In the genomic region with DNA sequence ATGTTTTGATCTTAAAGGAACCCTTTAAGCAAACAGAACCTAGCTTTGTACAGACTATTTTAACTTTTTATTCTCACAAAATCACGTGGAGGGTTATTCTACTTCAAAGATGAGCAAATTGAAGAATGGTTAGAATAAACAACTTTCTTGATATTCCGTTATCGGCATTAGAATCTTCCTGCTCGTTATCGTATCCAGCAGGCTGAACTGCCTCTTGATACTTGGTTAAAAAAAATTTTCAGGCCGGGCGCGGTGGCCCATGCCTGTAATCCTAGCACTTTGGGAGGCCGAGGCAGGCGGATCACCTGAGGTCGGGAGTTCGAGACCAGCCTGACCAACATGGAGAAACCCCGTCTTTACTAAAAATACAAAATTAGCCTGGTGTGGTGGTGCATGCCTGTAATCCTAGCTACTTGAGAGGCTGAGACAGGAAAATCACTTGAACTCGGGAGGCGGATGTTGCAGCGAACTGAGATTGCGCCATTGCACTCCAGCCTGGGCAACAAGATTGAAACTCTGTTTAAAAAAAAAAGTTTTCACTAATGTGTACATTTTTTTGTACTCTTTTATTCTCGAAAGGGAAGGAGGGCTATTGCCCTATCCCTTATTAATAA, we compare ENCODE assay signal across 1 cellular context.
A peak's percentile ranks its signal among the peaks of the same experiment; 100 is the strongest.
TF ChIP-seq lines count a peak whose summit lies in the region.
"Not testable (repeated sequence)": the region's sequence is repeated elsewhere in the genome, so short reads cannot be mapped to it uniquely, and the experiment has no call there.

No MANE protein-coding gene starts in this region.

TF ChIP-seq in HepG2, 621 proteins besides CTCF, POLR2A, EP300 and RAD21:
- TF ChIP-seq, protein P1, sequence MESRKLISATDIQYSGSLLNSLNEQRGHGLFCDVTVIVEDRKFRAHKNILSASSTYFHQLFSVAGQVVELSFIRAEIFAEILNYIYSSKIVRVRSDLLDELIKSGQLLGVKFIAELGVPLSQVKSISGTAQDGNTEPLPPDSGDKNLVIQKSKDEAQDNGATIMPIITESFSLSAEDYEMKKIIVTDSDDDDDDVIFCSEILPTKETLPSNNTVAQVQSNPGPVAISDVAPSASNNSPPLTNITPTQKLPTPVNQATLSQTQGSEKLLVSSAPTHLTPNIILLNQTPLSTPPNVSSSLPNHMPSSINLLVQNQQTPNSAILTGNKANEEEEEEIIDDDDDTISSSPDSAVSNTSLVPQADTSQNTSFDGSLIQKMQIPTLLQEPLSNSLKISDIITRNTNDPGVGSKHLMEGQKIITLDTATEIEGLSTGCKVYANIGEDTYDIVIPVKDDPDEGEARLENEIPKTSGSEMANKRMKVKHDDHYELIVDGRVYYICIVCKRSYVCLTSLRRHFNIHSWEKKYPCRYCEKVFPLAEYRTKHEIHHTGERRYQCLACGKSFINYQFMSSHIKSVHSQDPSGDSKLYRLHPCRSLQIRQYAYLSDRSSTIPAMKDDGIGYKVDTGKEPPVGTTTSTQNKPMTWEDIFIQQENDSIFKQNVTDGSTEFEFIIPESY (CRISPR knock-in tag; IDR thresholded peaks at IDR 0.05): peak; percentile 78
- not testable (repeated sequence) for TF ChIP-seq SOX13 (IDR thresholded peaks at IDR 0.05)
- peak in 1 of 2 experiments; percentile 36; a peak in 1 of 4 replicates for TF ChIP-seq SOX13 (CRISPR knock-in tag; conservative IDR thresholded peaks at IDR 0.05 in 1 of 2, IDR thresholded peaks at IDR 0.05 in 1 of 2)
- TF ChIP-seq CEBPB (IDR thresholded peaks at IDR 0.05; ENCODE audit: borderline replicate concordance, low read depth, low read length): peak; percentile 64
- TF ChIP-seq, protein P2, sequence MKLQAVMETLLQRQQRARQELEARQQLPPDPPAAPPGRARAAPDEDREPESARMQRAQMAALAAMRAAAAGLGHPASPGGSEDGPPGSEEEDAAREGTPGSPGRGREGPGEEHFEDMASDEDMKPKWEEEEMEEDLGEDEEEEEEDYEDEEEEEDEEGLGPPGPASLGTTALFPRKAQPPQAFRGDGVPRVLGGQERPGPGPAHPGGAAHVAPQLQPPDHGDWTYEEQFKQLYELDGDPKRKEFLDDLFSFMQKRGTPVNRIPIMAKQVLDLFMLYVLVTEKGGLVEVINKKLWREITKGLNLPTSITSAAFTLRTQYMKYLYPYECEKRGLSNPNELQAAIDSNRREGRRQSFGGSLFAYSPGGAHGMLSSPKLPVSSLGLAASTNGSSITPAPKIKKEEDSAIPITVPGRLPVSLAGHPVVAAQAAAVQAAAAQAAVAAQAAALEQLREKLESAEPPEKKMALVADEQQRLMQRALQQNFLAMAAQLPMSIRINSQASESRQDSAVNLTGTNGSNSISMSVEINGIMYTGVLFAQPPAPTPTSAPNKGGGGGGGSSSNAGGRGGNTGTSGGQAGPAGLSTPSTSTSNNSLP (IDR thresholded peaks at IDR 0.05; ENCODE audit: low read depth, low read length): peak; percentile 36
- peak; percentile 58; the same call in 1 of the 2 replicates for TF ChIP-seq ZBTB38 (CRISPR knock-in tag; IDR thresholded peaks at IDR 0.05)
